ENCODE assay signal across 10 cellular contexts in the genomic region with DNA sequence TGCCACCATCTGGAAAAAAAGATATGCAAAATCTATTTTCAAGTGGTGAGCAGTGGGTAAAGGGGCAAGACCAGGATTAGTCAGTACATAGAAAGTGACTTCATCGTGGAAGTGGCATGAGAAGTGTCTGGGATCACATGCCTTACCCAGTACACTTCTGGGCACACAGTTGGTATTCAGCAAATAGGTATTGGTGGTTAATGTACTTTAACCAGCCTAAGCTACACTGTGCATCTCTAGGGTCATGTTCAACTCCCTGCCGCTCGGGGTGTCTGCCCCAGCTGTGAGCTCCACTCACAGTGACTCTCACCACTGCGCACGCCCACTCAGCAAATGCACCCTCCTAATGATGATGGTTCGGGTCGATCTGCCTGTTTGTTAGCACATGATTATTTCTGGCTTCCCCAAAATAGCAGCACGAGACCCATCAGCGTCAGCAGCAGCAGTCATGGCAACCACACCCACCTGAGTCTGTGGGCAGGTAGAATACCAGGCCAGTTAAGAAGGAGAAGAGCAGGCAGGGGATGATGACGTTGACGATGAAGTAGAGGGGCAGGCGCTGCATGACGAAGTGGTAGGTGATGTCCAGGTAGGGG. TPM values are rescaled to one million over a fixed set of nuclear protein-coding genes. Genes with fewer than 3 reads are reported as not detected.
DNase-seq lines count a peak whose midpoint lies in the region; ATAC-seq and TF ChIP-seq lines count a peak whose summit lies in the region.
"Had no signal": no experiment of that assay in that cellular context is flagged by ENCODE, and none has a peak within 500 bp of the region (broad histone marks: within the 10 kb centered on the region; RNA-seq: fewer than 3 reads in every experiment).

No MANE protein-coding gene starts in this region.

- H3K4me1 ChIP-seq in esophagus muscularis mucosa: peaks cover 0 to 4% (median 0%) of the 10 kb centered on the region in 4 donors

- CTCF ChIA-PET in activated B cell treated with CpG ODN at 0.5 μM for 24 hours (lab: Charles Lee): no interaction called here

- WGBS in esophagus muscularis mucosa: 97% methylated on average over 13 of the region's 13 CpGs

- peak overlapping the region; percentile 54 for H3K27ac Mint-ChIP-seq in activated B cell treated with CpG ODN at 0.5 μM for 24 hours
- H3K27ac Mint-ChIP-seq in naive B cell: peak overlapping the region in 5 of 6 donors; percentile 63 to 97 (median 93)

- H3K36me3 Mint-ChIP-seq in activated B cell treated with CpG ODN at 0.5 μM for 24 hours (ENCODE audit: low read depth) (no peaks in the 10 kb centered on the region), naive B cell (no peaks in the 10 kb centered on the region)

- H3K27ac ChIP-seq in esophagus muscularis mucosa (replicated peaks in 1 of 4): no peak overlapping the region
- H3K27ac ChIP-seq: neutrophil had no signal

- POLR2A ChIA-PET in activated B cell treated with CpG ODN at 0.5 μM for 24 hours (lab: Charles Lee): interaction anchor here (0.6 kb wide), 1 partner anchor 812 kb away, joined by 3 read pairs; no protein-coding TSS in a partner anchor

- no peak overlapping the region for H3K4me3 ChIP-seq in esophagus muscularis mucosa

- no peaks in the 10 kb centered on the region for H3K9me3 ChIP-seq in esophagus muscularis mucosa
- H3K9me3 ChIP-seq: neutrophil had no signal

- H3K27me3 Mint-ChIP-seq in activated B cell treated with CpG ODN at 0.5 μM for 24 hours (peaks cover 3% of the 10 kb centered on the region), naive B cell (peaks cover 0 to 9% (median 7%) of the 10 kb centered on the region in 3 donors)

- DNase-seq in activated B cell treated with CpG ODN at 0.5 μM for 24 hours (peak; percentile 22), naive B cell (peak; percentile 28), esophagus muscularis mucosa (ENCODE audit: extremely low spot score) (no peak), hepatic stellate cell (ENCODE audit: low spot score) (no peak), NCI-H2107 (lab: John Stamatoyannopoulos, UW) (no peak)

- H3K4me1 Mint-ChIP-seq in activated B cell treated with CpG ODN at 0.5 μM for 24 hours: peaks cover 50% of the 10 kb centered on the region
- peaks cover 24 to 47% (median 33%) of the 10 kb centered on the region in 3 donors for H3K4me1 Mint-ChIP-seq in naive B cell

- TF ChIP-seq CTCF in activated B cell treated with CpG ODN at 0.5 μM for 24 hours (IDR thresholded peaks at IDR 0.05): no peak
- TF ChIP-seq CTCF in esophagus muscularis mucosa (IDR thresholded peaks at IDR 0.05): no peak

- H3K9me3 Mint-ChIP-seq in activated B cell treated with CpG ODN at 0.5 μM for 24 hours (no peaks in the 10 kb centered on the region), naive B cell (no peaks in the 10 kb centered on the region)

- H3K27me3 ChIP-seq in esophagus muscularis mucosa: no peaks in the 10 kb centered on the region

- peak; percentile 18 for ATAC-seq in GM18907 (IDR thresholded peaks at IDR 0.05; ENCODE audit: unreplicated experiment)
- peak; percentile 42 for ATAC-seq in HG02759 (IDR thresholded peaks at IDR 0.05; ENCODE audit: unreplicated experiment)
- ATAC-seq in activated B cell treated with CpG ODN at 0.5 μM for 24 hours (ENCODE audit: low read depth): peak; percentile 33
- ATAC-seq in naive B cell (ENCODE audit: low read depth in 2 of 2): peak; percentile 20 to 53
- ATAC-seq in GM21737 (IDR thresholded peaks at IDR 0.05; ENCODE audit: unreplicated experiment): no peak
- ATAC-seq: Panc1 had no signal

- no peak for TF ChIP-seq EP300 in esophagus muscularis mucosa (IDR thresholded peaks at IDR 0.05)

- intact Hi-C loops in activated B cell treated with CpG ODN at 0.5 μM for 24 hours (cut with micrococcal nuclease) (loop anchor here (5.0 kb wide), 2 partner anchors 266 to 414 kb away; partner anchors contain the start of genes ATF2 and GPR155), esophagus muscularis mucosa (cut with DNase I) (no loop called here)

- H3K36me3 ChIP-seq in esophagus muscularis mucosa: no peaks in the 10 kb centered on the region
- H3K36me3 ChIP-seq: neutrophil had no signal

- no peak for TF ChIP-seq POLR2A in esophagus muscularis mucosa (IDR thresholded peaks at IDR 0.05; ENCODE audit: low read depth)

- H3K4me3 Mint-ChIP-seq in activated B cell treated with CpG ODN at 0.5 μM for 24 hours: peak overlapping the region; percentile 32
- peak overlapping the region in 1 of 8 donors; percentile 13 for H3K4me3 Mint-ChIP-seq in naive B cell

RNA-seq across cellular contexts. Expression of gene CHRNA1, which starts 11.1 kb away (rescaled TPM):
- total RNA-seq in activated B cell treated with CpG ODN at 0.5 μM for 24 hours (not detected in 2 replicates), esophagus muscularis mucosa (not detected)
- polyA plus RNA-seq in naive B cell (ENCODE audit: low read depth in 6 of 6): under 1 TPM in 2 of 6 donors, not detected in 4; 0.22 to 0.45 TPM

Comparison
In these comparisons a context has a peak if more than half of its experiments do, and no peak if none do; other contexts are left out.
1. DNase-seq: peak in activated B cell treated with CpG ODN at 0.5 μM for 24 hours (single experiment) and naive B cell (single experiment); none in esophagus muscularis mucosa (single experiment), hepatic stellate cell (single experiment) and NCI-H2107 (single experiment).